8 cellular contexts compared by ENCODE assay signal in genomic region chr22:36239150-36239400, GRCh38. TPM values are rescaled to one million over a fixed set of nuclear protein-coding genes. Genes with fewer than 3 reads are reported as not detected.
DNase-seq lines count a peak whose midpoint lies in the region; ATAC-seq, FAIRE-seq and TF ChIP-seq lines count a peak whose summit lies in the region.

No MANE protein-coding gene starts in this region.

- H3K27me3 ChIP-seq in bronchial epithelial cell (ENCODE audit: control insufficient read depth, insufficient read depth, low read length): no peaks in the 10 kb centered on the region

- no peak for DNase-seq in GM12864 (ENCODE audit: low read depth)
- no peak for DNase-seq in Jurkat, Clone E6-1 (ENCODE audit: low read depth, low spot score)
- no peak for DNase-seq in bronchial epithelial cell (ENCODE audit: low read depth)
- DNase-seq in memory B cell (ENCODE audit: low spot score in 2 of 2): peak in 1 of 2 donors; percentile 20
- no peak for DNase-seq in NCI-H82 treated with DMSO at 0.1 percent for 48 hours (lab: John Stamatoyannopoulos, UW; ENCODE audit: unreplicated experiment)
- no peak for DNase-seq in cerebellar nuclear complex (lab: John Stamatoyannopoulos, UW)

- H3K4me1 ChIP-seq in urinary bladder (ENCODE audit: insufficient read depth): peaks cover 2% of the 10 kb centered on the region

- H3K4me1 Mint-ChIP-seq in memory B cell: peaks cover 42% of the 10 kb centered on the region

- H3K4me3 ChIP-seq in GM12864 (ENCODE audit: low read depth, low read length) (peak overlapping the region; percentile 77), bronchial epithelial cell (ENCODE audit: low read depth, low read length) (peak overlapping the region; percentile 60), urinary bladder (ENCODE audit: low read depth, low read length) (peak overlapping the region; percentile 50)
- peak overlapping the region; percentile 94 for H3K4me3 ChIP-seq in Jurkat, Clone E6-1 (ENCODE audit: low read length)

- H3K36me3 ChIP-seq in bronchial epithelial cell (ENCODE audit: control insufficient read depth, insufficient read depth, low read length) (peaks cover 2% of the 10 kb centered on the region), urinary bladder (ENCODE audit: insufficient read depth) (no peaks in the 10 kb centered on the region)

- H3K36me3 Mint-ChIP-seq in memory B cell: peaks cover 19% of the 10 kb centered on the region

- 1% methylated on average over 4 of the region's 4 CpGs for WGBS in urinary bladder

- H3K9me3 Mint-ChIP-seq in memory B cell: peaks cover 4% of the 10 kb centered on the region

- FAIRE-seq in bronchial epithelial cell (lab: Jason Lieb, UNC): no peak

- peak overlapping the region; percentile 99 for H3K4me3 Mint-ChIP-seq in memory B cell

- no peaks in the 10 kb centered on the region for H3K27me3 Mint-ChIP-seq in memory B cell

- no peak for TF ChIP-seq CTCF in GM12864 (IDR thresholded peaks at IDR 0.05; ENCODE audit: low read depth, low read length, missing control alignments)
- TF ChIP-seq CTCF in bronchial epithelial cell (IDR thresholded peaks at IDR 0.05; ENCODE audit: insufficient read depth, low read length, severe bottlenecking): no peak

- peak overlapping the region; percentile 97 for H3K27ac Mint-ChIP-seq in memory B cell

- ATAC-seq in memory B cell (ENCODE audit: low read depth) (no peak), HG02623 (IDR thresholded peaks at IDR 0.05; ENCODE audit: unreplicated experiment) (no peak)

- peak overlapping the region; percentile 88 for H3K27ac ChIP-seq in urinary bladder (ENCODE audit: low read depth)

RNA-seq across cellular contexts. Expression of gene APOL2, which starts 0.3 kb away (rescaled TPM):
- polyA plus RNA-seq in Jurkat, Clone E6-1 (2012; ENCODE audit: insufficient read depth, insufficient read length): 20.9 TPM
- 7.1 and 13.4 TPM in 2 replicates for total RNA-seq in bronchial epithelial cell
- 35.5 TPM for total RNA-seq in urinary bladder
- 46.1 TPM for polyA plus RNA-seq in urinary bladder

RNA-seq across cellular contexts. Expression of gene APOL1, which starts 13.9 kb away (rescaled TPM):
- not detected for polyA plus RNA-seq in Jurkat, Clone E6-1 (2012; ENCODE audit: insufficient read depth, insufficient read length)
- total RNA-seq in bronchial epithelial cell (1.8 and 3.1 TPM in 2 replicates), urinary bladder (22.9 TPM)
- polyA plus RNA-seq in urinary bladder: 71.5 TPM

RNA-seq across cellular contexts. Expression of gene APOL4, which starts 37.5 kb away (rescaled TPM):
- not detected for polyA plus RNA-seq in Jurkat, Clone E6-1 (2012; ENCODE audit: insufficient read depth, insufficient read length)
- under 0.01 and 0.77 TPM in 2 replicates for total RNA-seq in bronchial epithelial cell
- total RNA-seq in urinary bladder: 33.9 TPM
- polyA plus RNA-seq in urinary bladder: 12.4 TPM

Comparison
In these comparisons a context has a peak if more than half of its experiments do, and no peak if none do; other contexts are left out.
1. RNA of gene APOL4, which starts 37.5 kb away (total RNA-seq): 33.9 TPM in urinary bladder (single experiment); under 0.01 to 0.77 TPM in bronchial epithelial cell; every median in the first group is over 10 times any median in the second.
2. Peak in every context shown above with its lines, with median percentiles within 50 percentile points of each other: H3K4me3 ChIP-seq.